In genomic region chr2:238810321-238810720, GRCh38 we compare ENCODE assay signal across 9 cellular contexts.
"Had no signal": no experiment of that assay in that cellular context is flagged by ENCODE, and none has a peak within 500 bp of the region (broad histone marks: within the 10 kb centered on the region; RNA-seq: fewer than 3 reads in every experiment).

No MANE protein-coding gene starts in this region.

- H3K36me3 ChIP-seq: HAP-1 had no signal

- H3K4me1 ChIP-seq: HAP-1 had no signal

- H3K4me3 ChIP-seq: GM23248, GM23338, HAP-1 had no signal

- ATAC-seq: GM23338, HCT116 had no signal

- DNase-seq: GM23248, GOT3, H7, H9, HCEC 1CT, HFFc6 had no signal

- H3K9me3 ChIP-seq: HAP-1 had no signal
